8 cellular contexts compared by ENCODE assay signal in the genomic region with DNA sequence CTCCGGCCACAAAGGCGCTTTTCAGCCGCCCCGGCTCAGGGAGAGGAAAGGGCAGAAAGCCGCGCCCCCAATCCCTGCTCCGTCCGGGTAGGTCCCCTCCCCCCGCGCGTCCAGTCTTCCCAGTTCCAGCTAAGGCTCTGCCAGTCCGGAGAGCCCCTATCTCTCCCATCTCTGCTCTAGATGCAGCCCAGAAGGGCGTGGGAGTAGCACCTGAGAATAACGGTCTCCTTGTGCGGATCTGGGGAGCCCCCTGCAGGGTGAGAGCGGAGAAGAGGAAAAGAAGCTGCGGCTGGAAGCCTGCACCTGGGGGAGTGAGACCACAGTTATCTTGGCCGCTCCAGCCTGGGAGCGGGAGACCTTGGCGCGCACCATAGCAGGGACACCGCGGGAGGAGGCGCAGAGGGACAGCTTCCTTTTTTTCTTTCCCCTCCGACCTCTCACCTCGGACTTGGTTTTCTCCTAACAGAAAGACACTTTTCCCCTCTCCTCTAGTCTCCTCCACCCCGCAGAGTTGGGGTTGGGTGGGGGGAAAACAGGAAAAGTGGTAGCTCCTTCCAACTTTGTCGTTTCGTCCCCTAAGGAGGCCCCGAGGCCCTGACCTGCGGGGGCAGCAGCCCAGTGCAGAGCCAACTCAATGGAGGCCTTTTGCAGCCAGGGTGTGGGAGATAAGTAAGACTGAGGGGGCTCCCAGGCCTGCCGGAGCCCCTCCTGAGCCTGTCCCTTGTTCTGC. TPM values are rescaled to one million over a fixed set of nuclear protein-coding genes. Genes with fewer than 3 reads are reported as not detected.
DNase-seq lines count a peak whose midpoint lies in the region; TF ChIP-seq lines count a peak whose summit lies in the region.

No MANE protein-coding gene starts in this region.

- H3K27ac Mint-ChIP-seq in activated T-helper 2 cell treated with anti-CD3 and anti-CD28 coated beads, Interferon-gamma antibody, Interleukin-2, Interleukin-4, amounts not matched to agents 10 μg/mL and 5 μg/mL and 100 μg/mL, durations not matched to agents 14 hours and 24 hours and 36 hours: no peak overlapping the region

- intact Hi-C loops in OCI-LY7 (cut with micrococcal nuclease; ENCODE audit: unreplicated experiment): loop anchor here (1.0 kb wide), 1 partner anchor 28 kb away; no protein-coding TSS in a partner anchor
- intact Hi-C loops in activated T-helper 2 cell treated with anti-CD3 and anti-CD28 coated beads, Interferon-gamma antibody, Interleukin-2, Interleukin-4, amounts not matched to agents 10 μg/mL and 5 μg/mL and 100 μg/mL, durations not matched to agents 14 hours and 24 hours and 36 hours (cut with micrococcal nuclease): loop anchor here (5.0 kb wide), 1 partner anchor 95 kb away; a partner anchor contains a TSS

- BruUV-seq in OCI-LY7 (replicated peaks; lab: Mats Ljungman, UMichigan): no TSS peak

- H3K27ac ChIP-seq in OCI-LY7 (ENCODE audit: low read depth, low read length, poor library complexity, severe bottlenecking): no peak overlapping the region

- peak overlapping the region; percentile 56 for H3K4me2 ChIP-seq in OCI-LY7 (ENCODE audit: low read length)

- POLR2A ChIA-PET in OCI-LY7 (lab: Charles Lee): no interaction called here

- H2AFZ ChIP-seq in OCI-LY7 (ENCODE audit: low read length): no peak overlapping the region

- no peaks in the 10 kb centered on the region for H3K9me3 Mint-ChIP-seq in activated T-helper 2 cell treated with anti-CD3 and anti-CD28 coated beads, Interferon-gamma antibody, Interleukin-2, Interleukin-4, amounts not matched to agents 10 μg/mL and 5 μg/mL and 100 μg/mL, durations not matched to agents 14 hours and 24 hours and 36 hours

- H3K36me3 ChIP-seq in OCI-LY7 (ENCODE audit: insufficient read depth, low read length): no peaks in the 10 kb centered on the region

- peak overlapping the region; percentile 23 for H3K4me3 ChIP-seq in OCI-LY7 (ENCODE audit: low read depth, low read length, poor library complexity, severe bottlenecking)

- CTCF ChIA-PET in OCI-LY7 (lab: Charles Lee; ENCODE audit: unreplicated experiment): interaction anchor here (0.7 to 2.2 kb wide), 4 partner anchors 8 to 22 kb away, joined by 3 to 16 read pairs (median 4); no protein-coding TSS in a partner anchor

- H3K4me3 Mint-ChIP-seq in activated T-helper 2 cell treated with anti-CD3 and anti-CD28 coated beads, Interferon-gamma antibody, Interleukin-2, Interleukin-4, amounts not matched to agents 10 μg/mL and 5 μg/mL and 100 μg/mL, durations not matched to agents 14 hours and 24 hours and 36 hours (ENCODE audit: low read depth): peak overlapping the region; percentile 39

- TF ChIP-seq CTCF in OCI-LY7 (conservative IDR thresholded peaks at IDR 0.05; ENCODE audit: low read length): peak; percentile 77

- DNase-seq in NCI-H2107 treated with DMSO at 0.1 percent for 48 hours (lab: John Stamatoyannopoulos, UW; ENCODE audit: unreplicated experiment): peak; percentile 37
- DNase-seq in NCI-H2107 (lab: John Stamatoyannopoulos, UW): no peak
- peak; percentile 58 for DNase-seq in OCI-LY7 (ENCODE audit: low spot score)
- peak; percentile 29 for DNase-seq in activated T-helper 2 cell treated with anti-CD3 and anti-CD28 coated beads, Interferon-gamma antibody, Interleukin-2, Interleukin-4, amounts not matched to agents 10 μg/mL and 5 μg/mL and 100 μg/mL, durations not matched to agents 14 hours and 24 hours and 36 hours (ENCODE audit: low spot score)
- peak; percentile 77 for DNase-seq in germinal center (ENCODE audit: low spot score)
- peak; percentile 74 for DNase-seq in retina
- no peak for DNase-seq in amniotic stem cell (lab: John Stamatoyannopoulos, UW)
- no peak for DNase-seq in ureter (ENCODE audit: low spot score)

- H3K4me1 Mint-ChIP-seq in activated T-helper 2 cell treated with anti-CD3 and anti-CD28 coated beads, Interferon-gamma antibody, Interleukin-2, Interleukin-4, amounts not matched to agents 10 μg/mL and 5 μg/mL and 100 μg/mL, durations not matched to agents 14 hours and 24 hours and 36 hours (ENCODE audit: low read depth): peaks cover 42% of the 10 kb centered on the region

- peaks cover 19% of the 10 kb centered on the region for H3K4me1 ChIP-seq in OCI-LY7 (ENCODE audit: insufficient read depth, low read length, poor library complexity, severe bottlenecking)

- no peaks in the 10 kb centered on the region for H3K9me2 ChIP-seq in OCI-LY7 (ENCODE audit: insufficient read depth, low read length)

- H3K9me3 ChIP-seq in OCI-LY7 (ENCODE audit: low read length): no peaks in the 10 kb centered on the region

- H4K20me1 ChIP-seq in OCI-LY7 (ENCODE audit: insufficient read depth, low read length): no peaks in the 10 kb centered on the region

- peaks cover 20% of the 10 kb centered on the region for H3K36me3 Mint-ChIP-seq in activated T-helper 2 cell treated with anti-CD3 and anti-CD28 coated beads, Interferon-gamma antibody, Interleukin-2, Interleukin-4, amounts not matched to agents 10 μg/mL and 5 μg/mL and 100 μg/mL, durations not matched to agents 14 hours and 24 hours and 36 hours (ENCODE audit: low read depth)

- peaks cover 63% of the 10 kb centered on the region for H3K27me3 Mint-ChIP-seq in activated T-helper 2 cell treated with anti-CD3 and anti-CD28 coated beads, Interferon-gamma antibody, Interleukin-2, Interleukin-4, amounts not matched to agents 10 μg/mL and 5 μg/mL and 100 μg/mL, durations not matched to agents 14 hours and 24 hours and 36 hours (ENCODE audit: low read depth)

- no peaks in the 10 kb centered on the region for H3K79me2 ChIP-seq in OCI-LY7 (ENCODE audit: insufficient read depth, low read depth, low read length)

RNA-seq across cellular contexts. Expression of a gene that starts 2.4 kb away (rescaled TPM):
- total RNA-seq in OCI-LY7 (2014; rRNA removed; shearing (Covaris generic)): 0.06 TPM in 1 of 2 replicates, not detected in the other
- total RNA-seq in OCI-LY7 (2022) (0.17 and 0.31 TPM in 2 replicates), ureter (0.70 TPM)
- not detected in 2 replicates for total RNA-seq in activated T-helper 2 cell treated with anti-CD3 and anti-CD28 coated beads, Interferon-gamma antibody, Interleukin-2, Interleukin-4, amounts not matched to agents 10 μg/mL and 5 μg/mL and 100 μg/mL, durations not matched to agents 14 hours and 24 hours and 36 hours

RNA-seq across cellular contexts. Expression of a gene that starts 18.4 kb away (rescaled TPM):
- 26.8 and 37.2 TPM in 2 replicates for total RNA-seq in OCI-LY7 (2014; rRNA removed; shearing (Covaris generic))
- total RNA-seq in OCI-LY7 (2022): 43.6 and 48.1 TPM in 2 replicates
- total RNA-seq in activated T-helper 2 cell treated with anti-CD3 and anti-CD28 coated beads, Interferon-gamma antibody, Interleukin-2, Interleukin-4, amounts not matched to agents 10 μg/mL and 5 μg/mL and 100 μg/mL, durations not matched to agents 14 hours and 24 hours and 36 hours: 47.1 and 53.5 TPM in 2 replicates
- 85.7 TPM for total RNA-seq in ureter

RNA-seq across cellular contexts. Expression of a gene that starts 22.5 kb away (rescaled TPM):
- total RNA-seq in OCI-LY7 (2014; rRNA removed; shearing (Covaris generic)): 3.0 and 3.7 TPM in 2 replicates
- total RNA-seq in OCI-LY7 (2022) (3.1 and 3.4 TPM in 2 replicates), ureter (not detected)
- total RNA-seq in activated T-helper 2 cell treated with anti-CD3 and anti-CD28 coated beads, Interferon-gamma antibody, Interleukin-2, Interleukin-4, amounts not matched to agents 10 μg/mL and 5 μg/mL and 100 μg/mL, durations not matched to agents 14 hours and 24 hours and 36 hours: 14.2 and 16.0 TPM in 2 replicates

RNA-seq across cellular contexts. Expression of a gene that starts 31.7 kb away (rescaled TPM):
- 41.8 and 43.2 TPM in 2 replicates for total RNA-seq in OCI-LY7 (2014; rRNA removed; shearing (Covaris generic))
- total RNA-seq in OCI-LY7 (2022) (122 and 129 TPM in 2 replicates), ureter (115 TPM)
- 93.3 and 100 TPM in 2 replicates for total RNA-seq in activated T-helper 2 cell treated with anti-CD3 and anti-CD28 coated beads, Interferon-gamma antibody, Interleukin-2, Interleukin-4, amounts not matched to agents 10 μg/mL and 5 μg/mL and 100 μg/mL, durations not matched to agents 14 hours and 24 hours and 36 hours

RNA-seq across cellular contexts. Expression of a gene that starts 38.9 kb away (rescaled TPM):
- 3,393 and 3,539 TPM in 2 replicates for total RNA-seq in OCI-LY7 (2014; rRNA removed; shearing (Covaris generic))
- 2,079 and 2,137 TPM in 2 replicates for total RNA-seq in OCI-LY7 (2022)
- total RNA-seq in activated T-helper 2 cell treated with anti-CD3 and anti-CD28 coated beads, Interferon-gamma antibody, Interleukin-2, Interleukin-4, amounts not matched to agents 10 μg/mL and 5 μg/mL and 100 μg/mL, durations not matched to agents 14 hours and 24 hours and 36 hours: 1,902 and 1,926 TPM in 2 replicates
- total RNA-seq in ureter: 496 TPM

Comparison
In these comparisons a context has a peak if more than half of its experiments do, and no peak if none do; other contexts are left out.
1. DNase-seq: peak in NCI-H2107 treated with DMSO at 0.1 percent for 48 hours (single experiment), OCI-LY7 (single experiment), activated T-helper 2 cell treated with anti-CD3 and anti-CD28 coated beads, Interferon-gamma antibody, Interleukin-2, Interleukin-4, amounts not matched to agents 10 μg/mL and 5 μg/mL and 100 μg/mL, durations not matched to agents 14 hours and 24 hours and 36 hours (single experiment), germinal center (single experiment) and retina (single experiment); none in NCI-H2107 (single experiment), amniotic stem cell (single experiment) and ureter (single experiment).